ENCODE assay signal across 6 cellular contexts in genomic region chr2:89826741-89827140, GRCh38.
DNase-seq lines count a peak whose midpoint lies in the region; ATAC-seq and TF ChIP-seq lines count a peak whose summit lies in the region.
"Not testable (repeated sequence)": the region's sequence is repeated elsewhere in the genome, so short reads cannot be mapped to it uniquely, and the experiment has no call there.

No MANE protein-coding gene starts in this region.

- POLR2A ChIA-PET in IMR-90 (lab: Charles Lee; ENCODE audit: unreplicated experiment); WTC11 (lab: Charles Lee): not testable (repeated sequence)

- not testable (repeated sequence) for H3K36me3 ChIP-seq in HUES6 (ENCODE audit: control insufficient read depth, insufficient read depth, low read length); IMR-90 (ENCODE audit: control insufficient read depth, insufficient read depth, low read length); iPS-20b (ENCODE audit: insufficient read depth, low read depth, low read length); liver (ENCODE audit: control insufficient read depth in 4 of 4, insufficient read depth in 3 of 4, low read depth in 1 of 4, low read length in 3 of 4); subcutaneous abdominal adipose tissue (ENCODE audit: control insufficient read depth in 5 of 5, insufficient read depth in 5 of 5, low read length in 5 of 5)

- H3K56ac ChIP-seq in IMR-90 (ENCODE audit: extremely low read depth, insufficient read depth, low read length): not testable (repeated sequence)

- 44 to 100% methylated on average over 6 to 9 of the region's 9 CpGs for WGBS in IMR-90 (ENCODE audit: extremely low coverage in 2 of 2, insufficient read length in 1 of 2), 2 experiments
- 60% methylated on average over 9 of the region's 9 CpGs for WGBS in liver

- not testable (repeated sequence) for H3K79me1 ChIP-seq in IMR-90 (ENCODE audit: low read depth in 1 of 2, low read length in 2 of 2)

- H3K23ac ChIP-seq in IMR-90 (ENCODE audit: low read depth, low read length): not testable (repeated sequence)

- H3K4ac ChIP-seq in IMR-90 (ENCODE audit: low read depth, low read length): not testable (repeated sequence)

- H3K36me3 Mint-ChIP-seq in WTC11: not testable (repeated sequence)

- not testable (repeated sequence) for H3K9me3 ChIP-seq in HUES6 (ENCODE audit: control insufficient read depth, insufficient read depth, low read depth, low read length); iPS-20b (ENCODE audit: insufficient read depth, low read depth, low read length)
- H3K9me3 ChIP-seq in IMR-90 (ENCODE audit: control insufficient read depth, insufficient read depth, low read length) (peaks cover 39% of the 10 kb centered on the region), liver (ENCODE audit: control insufficient read depth in 4 of 4, low read length in 3 of 4) (peaks cover 12 to 52% (median 21%) of the 10 kb centered on the region in 4 donors), subcutaneous abdominal adipose tissue (ENCODE audit: control insufficient read depth in 5 of 5, low read length in 5 of 5) (peaks cover 0 to 36% (median 32%) of the 10 kb centered on the region in 5 donors)

- not testable (repeated sequence) for H3K27ac ChIP-seq in HUES6 (ENCODE audit: low read depth, low read length); IMR-90 (ENCODE audit: insufficient read depth, low read length); iPS-20b (ENCODE audit: low read length); liver (ENCODE audit: low read depth in 1 of 2, low read length in 2 of 2); subcutaneous abdominal adipose tissue (ENCODE audit: low read depth, low read length)

- H4K91ac ChIP-seq in IMR-90 (ENCODE audit: insufficient read depth, low read depth, low read length): not testable (repeated sequence)

- H3K14ac ChIP-seq in IMR-90 (replicated peaks; ENCODE audit: low read depth, low read length): not testable (repeated sequence)

- not testable (repeated sequence) for ATAC-seq in IMR-90 (ENCODE audit: low read depth); WTC11

- H3K27me3 Mint-ChIP-seq in WTC11 (ENCODE audit: low read depth): peaks cover 46% of the 10 kb centered on the region

- H2AFZ ChIP-seq in IMR-90 (replicated peaks; ENCODE audit: low read length, poor library complexity): not testable (repeated sequence)

- not testable (repeated sequence) for H3K9ac ChIP-seq in HUES6 (ENCODE audit: low read length); IMR-90 (ENCODE audit: low read depth, low read length); iPS-20b (ENCODE audit: low read depth, low read length); liver (ENCODE audit: low read depth in 1 of 2, low read length in 2 of 2); subcutaneous abdominal adipose tissue (ENCODE audit: low read length in 5 of 5)

- not testable (repeated sequence) for H2BK15ac ChIP-seq in IMR-90 (ENCODE audit: low read depth, low read length)

- BruUV-seq in IMR-90 (replicated peaks; lab: Mats Ljungman, UMichigan): not testable (repeated sequence)

- not testable (repeated sequence) for H4K20me1 ChIP-seq in IMR-90 (ENCODE audit: insufficient read depth, low read length)

- in situ Hi-C loops in IMR-90 (cut with MboI; ENCODE audit: low sequenced_read_pairs): not testable (repeated sequence)

- dilution Hi-C loops in IMR-90 (cut with HindIII; ENCODE audit: low sequenced_read_pairs, unreplicated experiment): not testable (repeated sequence)

- TF ChIP-seq RAD21 in IMR-90 (IDR thresholded peaks at IDR 0.05; ENCODE audit: low read length); liver (IDR thresholded peaks at IDR 0.05): not testable (repeated sequence)

- H2BK120ac ChIP-seq in IMR-90 (ENCODE audit: low read depth, low read length): not testable (repeated sequence)

- not testable (repeated sequence) for DNase-seq in IMR-90; WTC11 (ENCODE audit: low spot score)

- not testable (repeated sequence) for H3K18ac ChIP-seq in IMR-90 (ENCODE audit: low read depth, low read length)

- H2AK5ac ChIP-seq in IMR-90 (ENCODE audit: low read depth, low read length): not testable (repeated sequence)

- H3K4me3 ChIP-seq in HUES6 (ENCODE audit: low read depth, low read length) (0 out of 2 replicates have a peak overlapping the region, but pooled peaks have one; percentile 1), iPS-20b (ENCODE audit: low read length) (0 out of 2 replicates have a peak overlapping the region, but pooled peaks have one; percentile 25), liver (ENCODE audit: low read depth in 1 of 3, low read length in 3 of 3) (peak overlapping the region in 2 of 3 donors; percentile 0 to 11), subcutaneous abdominal adipose tissue (ENCODE audit: low read depth in 1 of 5, low read length in 5 of 5) (peak overlapping the region in 3 of 5 donors; percentile 2 to 6 (median 6))
- not testable (repeated sequence) for H3K4me3 ChIP-seq in IMR-90 (ENCODE audit: insufficient read depth, low read depth, low read length)

- intact Hi-C loops in IMR-90 (cut with micrococcal nuclease): not testable (repeated sequence)

- not testable (repeated sequence) for TF ChIP-seq CTCF in IMR-90 (conservative IDR thresholded peaks at IDR 0.05; ENCODE audit: low read depth, low read length); WTC11 (IDR thresholded peaks at IDR 0.05); liver (IDR thresholded peaks at IDR 0.05; ENCODE audit: low read depth, low read length, missing input control)

- H2BK5ac ChIP-seq in IMR-90 (ENCODE audit: low read depth, low read length, poor library complexity, severe bottlenecking): peak overlapping the region; percentile 82

- not testable (repeated sequence) for H3K27ac Mint-ChIP-seq in WTC11

- not testable (repeated sequence) for H4K5ac ChIP-seq in IMR-90 (ENCODE audit: low read depth, low read length)

- not testable (repeated sequence) for H3K9me1 ChIP-seq in IMR-90 (ENCODE audit: insufficient read depth, low read length)

- CTCF ChIA-PET in IMR-90 (lab: Yijun Ruan, JAX); WTC11 (lab: Charles Lee): not testable (repeated sequence)

- H3K4me1 Mint-ChIP-seq in WTC11: not testable (repeated sequence)

- not testable (repeated sequence) for H3K4me3 Mint-ChIP-seq in WTC11

- H4K8ac ChIP-seq in IMR-90 (ENCODE audit: low read depth in 2 of 2, low read length in 2 of 2): not testable (repeated sequence)

- H3K9me3 Mint-ChIP-seq in WTC11: not testable (repeated sequence)

- not testable (repeated sequence) for H3K4me1 ChIP-seq in HUES6 (ENCODE audit: control insufficient read depth, insufficient read depth, low read length); IMR-90 (ENCODE audit: control insufficient read depth, insufficient read depth, low read length); iPS-20b (ENCODE audit: insufficient read depth, low read length); liver (ENCODE audit: control insufficient read depth in 4 of 4, insufficient read depth in 4 of 4, low read length in 3 of 4); subcutaneous abdominal adipose tissue (ENCODE audit: control insufficient read depth in 5 of 5, insufficient read depth in 5 of 5, low read length in 5 of 5)

- TF ChIP-seq POLR2A in IMR-90 (IDR thresholded peaks at IDR 0.05; ENCODE audit: low read depth, low read length): not testable (repeated sequence)

- H3K27me3 ChIP-seq in HUES6 (ENCODE audit: control insufficient read depth, insufficient read depth, low read length); IMR-90 (ENCODE audit: control insufficient read depth, insufficient read depth, low read length); iPS-20b (ENCODE audit: insufficient read depth, low read length); liver (ENCODE audit: control insufficient read depth in 4 of 4, insufficient read depth in 4 of 4, low read length in 3 of 4); subcutaneous abdominal adipose tissue (ENCODE audit: control insufficient read depth in 5 of 5, insufficient read depth in 4 of 5, low read length in 5 of 5): not testable (repeated sequence)

- not testable (repeated sequence) for H3K4me2 ChIP-seq in IMR-90 (ENCODE audit: low read depth, low read length)

- H2AK9ac ChIP-seq in IMR-90 (replicated peaks; ENCODE audit: low read depth, low read length, poor library complexity): not testable (repeated sequence)

- not testable (repeated sequence) for H2BK20ac ChIP-seq in IMR-90 (ENCODE audit: low read depth, low read length)
